Comparison of ENCODE assay signal across 16 cellular contexts in the genomic region with DNA sequence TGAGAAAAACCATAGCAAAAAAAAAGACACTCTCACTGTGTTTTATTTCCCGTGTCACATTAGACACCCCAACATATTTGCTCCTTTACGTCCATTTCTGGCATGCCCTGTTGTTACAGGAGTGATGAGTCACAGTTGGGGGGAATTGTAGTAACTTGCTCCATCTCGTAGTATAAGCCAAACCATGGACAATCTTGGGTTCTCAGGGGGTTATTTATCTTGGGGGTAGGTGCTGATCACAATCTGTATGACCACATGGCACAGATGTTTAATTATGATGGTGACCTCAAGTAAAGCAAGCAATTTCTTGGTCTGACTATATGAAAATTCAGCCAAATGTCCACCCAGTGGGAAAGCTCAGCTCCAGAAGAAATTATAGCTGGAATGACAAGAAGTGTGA. TPM values are rescaled to one million over a fixed set of nuclear protein-coding genes. Genes with fewer than 3 reads are reported as not detected.
"Had no signal": no experiment of that assay in that cellular context is flagged by ENCODE, and none has a peak within 500 bp of the region (broad histone marks: within the 10 kb centered on the region; RNA-seq: fewer than 3 reads in every experiment).

No MANE protein-coding gene starts in this region.

- H3K4me3 ChIP-seq: heart left ventricle, left lung, ovary had no signal

- H3K9me3 ChIP-seq: heart left ventricle, left lung, ovary had no signal

- DNase-seq: activated B cell treated with CpG ODN at 0.5 μM for 24 hours; activated CD4-positive, alpha-beta T cell treated with anti-CD3 and anti-CD28 coated beads, Interleukin-2, amount 10 ng/mL, durations not matched to agents 7 days and 5 days; activated CD8-positive, alpha-beta memory T cell treated with anti-CD3 and anti-CD28 coated beads for 24 hours; activated T-cell treated with anti-CD3 and anti-CD28 coated beads for 4 hours; cerebellar nuclear complex; effector memory CD8-positive, alpha-beta T cell; foreskin fibroblast; heart left ventricle; islet precursor cell; left lung; mesendoderm; ovary; small intestine; SW 1271; T-helper 9 cell had no signal

- H3K27me3 ChIP-seq: ovary had no signal

- H3K27ac ChIP-seq: heart left ventricle, left lung, ovary had no signal

- H3K36me3 ChIP-seq: heart left ventricle, left lung, ovary had no signal

- ATAC-seq: effector memory CD8-positive, alpha-beta T cell; heart left ventricle; left lung had no signal

RNA-seq across cellular contexts. Expression of a gene that starts 32.0 kb away (rescaled TPM):
- total RNA-seq: activated B cell treated with CpG ODN at 0.5 μM for 24 hours; activated T-helper 2 cell treated with anti-CD3 and anti-CD28 coated beads, Interferon-gamma antibody, Interleukin-2, Interleukin-4, amounts not matched to agents 10 μg/mL and 5 μg/mL and 100 μg/mL, durations not matched to agents 14 hours and 24 hours and 36 hours had no signal
